22 cellular contexts compared by ENCODE assay signal in the genomic region with DNA sequence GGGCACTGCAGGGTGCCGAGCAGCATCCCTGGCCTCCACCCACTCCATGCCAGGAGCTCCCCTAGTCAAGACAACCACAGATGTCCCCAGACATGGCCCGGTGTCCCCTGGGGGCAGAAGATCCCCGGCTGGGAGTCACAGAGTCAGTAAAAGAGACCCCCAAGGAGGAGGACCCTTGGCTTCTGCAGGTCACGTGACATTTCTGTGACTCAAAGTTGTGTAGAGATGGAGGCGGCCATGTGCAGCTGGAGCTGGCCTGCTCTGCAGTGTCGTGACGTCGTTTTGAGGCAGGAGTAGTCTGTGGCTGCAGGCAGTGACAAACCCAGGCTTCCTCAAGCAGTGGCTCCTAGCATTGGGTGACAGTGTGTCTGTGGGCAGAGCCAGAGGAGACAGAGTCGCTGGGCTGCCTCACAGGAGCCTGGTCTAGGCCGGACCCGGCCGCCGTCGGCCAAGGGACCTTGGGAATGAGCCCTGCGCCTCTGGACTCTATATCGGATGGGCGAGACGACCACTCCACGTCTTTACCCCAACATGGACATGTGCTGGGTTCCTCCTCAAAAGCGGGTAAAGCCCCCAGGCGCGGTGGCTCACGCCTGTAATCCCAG. TPM values are rescaled to one million over a fixed set of nuclear protein-coding genes. Genes with fewer than 3 reads are reported as not detected.
"Had no signal": no experiment of that assay in that cellular context is flagged by ENCODE, and none has a peak within 500 bp of the region (broad histone marks: within the 10 kb centered on the region; RNA-seq: fewer than 3 reads in every experiment).

No MANE protein-coding gene starts in this region.

- ATAC-seq: activated T-cell treated with anti-CD3 and anti-CD28 coated beads, Interleukin-2, amount 50 U/mL, for 4 hours; foreskin keratinocyte; left cardiac atrium; naive thymus-derived CD8-positive, alpha-beta T cell; stimulated activated effector memory CD8-positive, alpha-beta T cell treated with anti-CD3 and anti-CD28 coated beads, Interleukin-12 subunit alpha, Interleukin-12 subunit beta, amount 100 ng/mL, for 72 hours; upper lobe of right lung had no signal

- H3K27ac ChIP-seq: coronary artery, foreskin keratinocyte, hepatocyte, neutrophil, parathyroid adenoma, sigmoid colon, thoracic aorta, upper lobe of right lung had no signal

- H3K79me2 ChIP-seq: hepatocyte, parathyroid adenoma had no signal

- DNase-seq: activated CD4-positive, alpha-beta T cell treated with anti-CD3 and anti-CD28 coated beads, Interleukin-2, amount 50 U/mL, for 1 hour; activated CD4-positive, CD25-positive, alpha-beta regulatory T cell treated with anti-CD3 and anti-CD28 coated beads, Interleukin-2, amount 50 U/mL, for 72 hours; activated CD8-positive, alpha-beta memory T cell treated with anti-CD3 and anti-CD28 coated beads, Interleukin-2, amount 50 U/mL, for 4 hours; activated naive CD4-positive, alpha-beta T cell treated with anti-CD3 and anti-CD28 coated beads for 36 hours; activated T-cell treated with anti-CD3 and anti-CD28 coated beads, Interleukin-2, amount 50 U/mL, for 4 hours; anterior cingulate cortex; central memory CD4-positive, alpha-beta T cell; foreskin keratinocyte; left cardiac atrium; mesendoderm; naive thymus-derived CD8-positive, alpha-beta T cell; sigmoid colon; stimulated activated CD4-positive, alpha-beta T cell treated with anti-CD3 and anti-CD28 coated beads, Interleukin-4, amount 100 ng/mL, for 24 hours; upper lobe of right lung had no signal

- H3K4me3 Mint-ChIP-seq: activated naive CD4-positive, alpha-beta T cell treated with anti-CD3 and anti-CD28 coated beads for 36 hours; activated T-cell treated with anti-CD3 and anti-CD28 coated beads, Interleukin-2, amount 50 U/mL, for 4 hours; brain; naive thymus-derived CD8-positive, alpha-beta T cell; stimulated activated effector memory CD8-positive, alpha-beta T cell treated with anti-CD3 and anti-CD28 coated beads, Interleukin-12 subunit alpha, Interleukin-12 subunit beta, amount 100 ng/mL, for 72 hours had no signal

- H3K9ac ChIP-seq: parathyroid adenoma had no signal

- H3K27ac Mint-ChIP-seq: activated naive CD4-positive, alpha-beta T cell treated with anti-CD3 and anti-CD28 coated beads for 36 hours; brain; naive thymus-derived CD8-positive, alpha-beta T cell; stimulated activated effector memory CD8-positive, alpha-beta T cell treated with anti-CD3 and anti-CD28 coated beads, Interleukin-12 subunit alpha, Interleukin-12 subunit beta, amount 100 ng/mL, for 72 hours had no signal

- H3K4me3 ChIP-seq: coronary artery, hepatocyte, sigmoid colon, thoracic aorta, upper lobe of right lung had no signal

- H3K9me3 ChIP-seq: neutrophil, sigmoid colon, thoracic aorta, upper lobe of right lung had no signal

- H3K4me2 ChIP-seq: hepatocyte had no signal

- H2AFZ ChIP-seq: hepatocyte, parathyroid adenoma had no signal

- H3K9me3 Mint-ChIP-seq: activated naive CD4-positive, alpha-beta T cell treated with anti-CD3 and anti-CD28 coated beads for 36 hours; activated T-cell treated with anti-CD3 and anti-CD28 coated beads, Interleukin-2, amount 50 U/mL, for 4 hours; naive thymus-derived CD8-positive, alpha-beta T cell; stimulated activated effector memory CD8-positive, alpha-beta T cell treated with anti-CD3 and anti-CD28 coated beads, Interleukin-12 subunit alpha, Interleukin-12 subunit beta, amount 100 ng/mL, for 72 hours had no signal

- H3K4me1 ChIP-seq: foreskin keratinocyte, upper lobe of right lung had no signal

RNA-seq across cellular contexts. Expression of a gene that starts 7.7 kb away (rescaled TPM):
- total RNA-seq: epithelial cell of proximal tubule had no signal
- polyA plus RNA-seq: naive thymus-derived CD8-positive, alpha-beta T cell had no signal
